Comparison of ENCODE assay signal across 24 cellular contexts in genomic region chr3:101038393-101038792, GRCh38. TPM values are rescaled to one million over a fixed set of nuclear protein-coding genes. Genes with fewer than 3 reads are reported as not detected.
DNase-seq lines count a peak whose midpoint lies in the region; ATAC-seq, FAIRE-seq and TF ChIP-seq lines count a peak whose summit lies in the region.
"Had no signal": no experiment of that assay in that cellular context is flagged by ENCODE, and none has a peak within 500 bp of the region (broad histone marks: within the 10 kb centered on the region; RNA-seq: fewer than 3 reads in every experiment).

No MANE protein-coding gene starts in this region.

- H3K36me3 ChIP-seq in MM.1S (replicated peaks; ENCODE audit: insufficient read depth, low read length) (no peaks in the 10 kb centered on the region), fibroblast of lung (ENCODE audit: control insufficient read depth, insufficient read depth, low read length) (no peaks in the 10 kb centered on the region), gastroesophageal sphincter (no peaks in the 10 kb centered on the region)
- H3K36me3 ChIP-seq: prostate gland had no signal

- peaks cover 7% of the 10 kb centered on the region for H3K4me1 ChIP-seq in MM.1S (ENCODE audit: low read length)
- peaks cover 12% of the 10 kb centered on the region for H3K4me1 ChIP-seq in fibroblast of lung (ENCODE audit: control insufficient read depth, extremely low read depth, insufficient read depth, low read length)
- peaks cover 0 to 10% (median 5%) of the 10 kb centered on the region in 3 donors for H3K4me1 ChIP-seq in gastroesophageal sphincter
- H3K4me1 ChIP-seq: prostate gland had no signal

- H3K9me2 ChIP-seq in MM.1S (replicated peaks; ENCODE audit: insufficient read depth, low read length): no peaks in the 10 kb centered on the region

- no peaks in the 10 kb centered on the region for H3F3A ChIP-seq in MM.1S (ENCODE audit: insufficient read depth, low read length)

- no peak for TF ChIP-seq EP300 in gastroesophageal sphincter (IDR thresholded peaks at IDR 0.05)

- no peak for FAIRE-seq in D721Med (lab: Jason Lieb, UNC)

- DNase-seq in ELR (ENCODE audit: low read depth) (peak; percentile 46), MM.1S (peak; percentile 30), fibroblast of lung (ENCODE audit: low read depth in 2 of 2) (peak; percentile 11 to 28), sciatic nerve (ENCODE audit: low spot score) (no peak), hepatic stellate cell (ENCODE audit: low spot score) (no peak), D721Med (ENCODE audit: insufficient read length, low spot score) (no peak)
- DNase-seq: activated CD4-positive, alpha-beta T cell treated with anti-CD3 and anti-CD28 coated beads, Interleukin-2, amount 50 U/mL, for 48 hours; activated naive CD4-positive, alpha-beta T cell; C1 segment of cervical spinal cord; endodermal cell; KG1; left cardiac atrium; midbrain; NCI-H2081; NCI-H510A; SHP77 treated with DMSO at 0.1 percent for 48 hours; stimulated activated CD4-positive, alpha-beta T cell treated with anti-CD3 and anti-CD28 coated beads, Interleukin-4, amount 100 ng/mL, for 4 hours had no signal

- TF ChIP-seq POLR2A in gastroesophageal sphincter (IDR thresholded peaks at IDR 0.05): no peak

- H3K27ac ChIP-seq in MM.1S (ENCODE audit: low read length): no peak overlapping the region; the same call in 1 of the 2 replicates
- H3K27ac ChIP-seq in fibroblast of lung (ENCODE audit: insufficient read depth, low read length): no peak overlapping the region
- H3K27ac ChIP-seq in gastroesophageal sphincter: no peak overlapping the region
- H3K27ac ChIP-seq: prostate gland, VCaP had no signal

- H3K27me3 ChIP-seq in MM.1S (replicated peaks; ENCODE audit: insufficient read depth, low read length) (no peaks in the 10 kb centered on the region), fibroblast of lung (ENCODE audit: control insufficient read depth, insufficient read depth, low read length) (no peaks in the 10 kb centered on the region), gastroesophageal sphincter (no peaks in the 10 kb centered on the region)

- H3K4me3 ChIP-seq in MM.1S (ENCODE audit: low read length): no peak overlapping the region
- no peak overlapping the region for H3K4me3 ChIP-seq in fibroblast of lung (replicated peaks in 1 of 4; ENCODE audit: control extremely low read depth in 1 of 4, insufficient read depth in 1 of 4, low read depth in 3 of 4, low read length in 4 of 4)
- H3K4me3 ChIP-seq in gastroesophageal sphincter: no peak overlapping the region
- H3K4me3 ChIP-seq: prostate gland, smooth muscle cell had no signal

- H4K20me1 ChIP-seq in MM.1S (ENCODE audit: insufficient read depth, low read length) (no peaks in the 10 kb centered on the region), fibroblast of lung (ENCODE audit: control insufficient read depth, extremely low read depth, insufficient read depth, low read length) (no peaks in the 10 kb centered on the region)

- H3K9me3 ChIP-seq in MM.1S (replicated peaks; ENCODE audit: insufficient read depth, low read length) (no peaks in the 10 kb centered on the region), fibroblast of lung (ENCODE audit: control insufficient read depth, insufficient read depth, low read depth, low read length) (no peaks in the 10 kb centered on the region), gastroesophageal sphincter (no peaks in the 10 kb centered on the region)
- H3K9me3 ChIP-seq: prostate gland had no signal

- ATAC-seq in sciatic nerve (peak; percentile 59), GM18868 (IDR thresholded peaks at IDR 0.05; ENCODE audit: unreplicated experiment) (no peak), gastroesophageal sphincter (no peak)

- WGBS in gastroesophageal sphincter (ENCODE audit: low coverage in 1 of 2), 2 donors: 84 to 88% methylated on average over 1 of the region's 1 CpG

- TF ChIP-seq CTCF in MM.1S (IDR thresholded peaks at IDR 0.05; ENCODE audit: low read length) (no peak), fibroblast of lung (conservative IDR thresholded peaks at IDR 0.05 in 1 of 2, IDR thresholded peaks at IDR 0.05 in 1 of 2; ENCODE audit: low read depth in 1 of 2, low read length in 2 of 2) (no peak), D721Med (IDR thresholded peaks at IDR 0.05; ENCODE audit: insufficient read depth, missing control alignments) (no peak), gastroesophageal sphincter (IDR thresholded peaks at IDR 0.05) (no peak)

- intact Hi-C loops in sciatic nerve (cut with DNase I): no loop called here

- no peak overlapping the region for H3K9ac ChIP-seq in MM.1S (ENCODE audit: low read length)
- H3K9ac ChIP-seq in fibroblast of lung (ENCODE audit: insufficient read depth, low read length): no peak overlapping the region

- H2AFZ ChIP-seq in MM.1S (ENCODE audit: low read length) (0 out of 2 replicates have a peak overlapping the region, but pooled peaks have one; percentile 6), fibroblast of lung (ENCODE audit: low read length) (peak overlapping the region; percentile 18)

- no peaks in the 10 kb centered on the region for H3K79me2 ChIP-seq in MM.1S (ENCODE audit: low read length)
- no peaks in the 10 kb centered on the region for H3K79me2 ChIP-seq in fibroblast of lung (ENCODE audit: control insufficient read depth, insufficient read depth, low read length)

- H3K4me2 ChIP-seq in MM.1S (ENCODE audit: low read depth, low read length): peak overlapping the region; percentile 40; the same call in 1 of the 2 replicates
- H3K4me2 ChIP-seq in fibroblast of lung (ENCODE audit: extremely low read depth, insufficient read depth, low read length): no peak overlapping the region
- H3K4me2 ChIP-seq: smooth muscle cell had no signal

RNA-seq across cellular contexts. Expression of gene ABI3BP, which starts 45.2 kb away (rescaled TPM):
- total RNA-seq in fibroblast of lung (4.8 and 6.2 TPM in 2 replicates), sciatic nerve (369 TPM), gastroesophageal sphincter (100 to 1,000 TPM in 2 of 4 donors, 10 to 100 TPM in 2; 59.6 to 158 (median 99.9) TPM)
- 17.5 and 62.9 TPM in 2 replicates for polyA plus RNA-seq in fibroblast of lung
- polyA plus RNA-seq in fibroblast of lung (2012): 15.6 and 80.4 TPM in 2 replicates
- 11.1 and 15.2 TPM in 2 replicates for polyA minus RNA-seq in fibroblast of lung (ENCODE audit: low replicate concordance)
- total RNA-seq: neural crest cell; T-helper 1 cell treated with Interleukin-12 subunit alpha and Interleukin-12 subunit beta and Interleukin-4 antibody, amounts not matched to agents 30 ng/mL and 1 ng/mL, for 36 hours had no signal

Comparison
In these comparisons a context has a peak if more than half of its experiments do, and no peak if none do; other contexts are left out.
1. DNase-seq: peak in ELR (single experiment), MM.1S (single experiment) and fibroblast of lung (2 of 2); none in sciatic nerve (single experiment), hepatic stellate cell (single experiment) and D721Med (single experiment).